Comparison of ENCODE assay signal across 13 cellular contexts in the genomic region with DNA sequence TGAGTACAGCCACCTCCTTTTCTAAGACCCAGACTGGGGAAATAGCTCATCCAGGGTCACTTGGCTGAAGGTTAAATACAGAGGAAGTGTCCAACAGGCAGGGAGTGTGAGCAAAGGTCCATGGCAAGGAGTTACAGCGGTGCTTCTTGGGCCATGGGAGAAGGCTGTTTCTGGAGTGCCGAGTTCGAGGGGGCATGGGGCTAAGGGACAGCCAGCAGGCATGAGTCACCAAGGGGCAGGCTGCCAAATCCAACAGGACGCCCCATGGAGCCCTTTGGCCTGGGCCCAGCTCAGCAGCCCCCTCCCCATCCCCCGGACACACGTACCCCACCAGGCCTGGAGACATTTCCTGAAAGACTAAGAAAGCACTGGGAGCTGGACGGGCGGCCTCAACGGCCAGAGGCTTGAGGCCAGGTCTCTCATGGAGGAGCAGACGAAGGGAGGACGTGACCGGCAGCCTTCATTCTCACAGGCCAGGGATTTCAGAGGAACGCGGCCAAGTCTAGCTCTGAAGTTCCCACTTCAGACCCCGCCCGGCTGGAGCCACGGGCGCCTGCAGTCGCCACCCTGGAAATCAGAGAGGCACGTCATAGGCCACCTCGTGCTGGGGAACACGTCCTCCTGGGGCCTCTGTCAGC.
DNase-seq lines count a peak whose midpoint lies in the region; ATAC-seq, FAIRE-seq and TF ChIP-seq lines count a peak whose summit lies in the region.
"Had no signal": no experiment of that assay in that cellular context is flagged by ENCODE, and none has a peak within 500 bp of the region (broad histone marks: within the 10 kb centered on the region; RNA-seq: fewer than 3 reads in every experiment).

No MANE protein-coding gene starts in this region.

- TF ChIP-seq POLR2A in endothelial cell of umbilical vein (IDR thresholded peaks at IDR 0.05; ENCODE audit: low read depth, low read length), result no peak

- H3K27ac Mint-ChIP-seq in MCF 10A (ENCODE audit: low read depth, unreplicated experiment), result no peak overlapping the region
- H3K27ac Mint-ChIP-seq in naive thymus-derived CD4-positive, alpha-beta T cell, result no peak overlapping the region
- H3K27ac Mint-ChIP-seq: activated CD4-positive, alpha-beta memory T cell treated with anti-CD3 and anti-CD28 coated beads for 36 hours; progenitor cell of endocrine pancreas had no signal

- H3K9me3 ChIP-seq in mammary epithelial cell (replicated peaks; ENCODE audit: insufficient read depth, low read length) (no peaks in the 10 kb centered on the region), endothelial cell of umbilical vein (replicated peaks; ENCODE audit: control insufficient read depth, insufficient read depth, low read length) (no peaks in the 10 kb centered on the region), aorta (ENCODE audit: control insufficient read depth, low read length) (no peaks in the 10 kb centered on the region)
- no peaks in the 10 kb centered on the region for H3K9me3 ChIP-seq in naive thymus-derived CD4-positive, alpha-beta T cell (ENCODE audit: control insufficient read depth in 2 of 3, low read length in 3 of 3)

- H3K36me3 ChIP-seq in mammary epithelial cell (ENCODE audit: insufficient read depth, low read length) (no peaks in the 10 kb centered on the region), endothelial cell of umbilical vein (ENCODE audit: control insufficient read depth in 2 of 2, extremely low read depth in 1 of 2, insufficient read depth in 2 of 2, low read length in 2 of 2) (no peaks in the 10 kb centered on the region), aorta (ENCODE audit: control insufficient read depth in 1 of 2, insufficient read depth in 2 of 2, low read length in 1 of 2) (no peaks in the 10 kb centered on the region)
- no peaks in the 10 kb centered on the region for H3K36me3 ChIP-seq in naive thymus-derived CD4-positive, alpha-beta T cell (ENCODE audit: control insufficient read depth in 2 of 3, insufficient read depth in 3 of 3, low read length in 3 of 3)

- peak; percentile 14 for ATAC-seq in naive thymus-derived CD4-positive, alpha-beta T cell
- ATAC-seq in aorta (ENCODE audit: low FRiP score) (peak; percentile 89), GM18861 (IDR thresholded peaks at IDR 0.05; ENCODE audit: unreplicated experiment) (no peak), HG03565 (IDR thresholded peaks at IDR 0.05; ENCODE audit: unreplicated experiment) (no peak)
- ATAC-seq: left colon had no signal

- TF ChIP-seq CTCF in MCF 10A (IDR thresholded peaks at IDR 0.05; ENCODE audit: unreplicated experiment), result no peak
- no peak for TF ChIP-seq CTCF in mammary epithelial cell (conservative IDR thresholded peaks at IDR 0.05 in 1 of 2, IDR thresholded peaks at IDR 0.05 in 1 of 2; ENCODE audit: extremely low read depth in 1 of 2, insufficient read depth in 1 of 2, low read depth in 1 of 2, low read length in 2 of 2)
- no peak for TF ChIP-seq CTCF in endothelial cell of umbilical vein (IDR thresholded peaks at IDR 0.05; ENCODE audit: extremely low read depth in 1 of 2, insufficient read depth in 1 of 2, low read depth in 1 of 2, low read length in 2 of 2)

- H3K9me3 Mint-ChIP-seq in MCF 10A (ENCODE audit: unreplicated experiment), result no peaks in the 10 kb centered on the region
- peaks cover 0 to 12% (median 0%) of the 10 kb centered on the region in 11 donors for H3K9me3 Mint-ChIP-seq in naive thymus-derived CD4-positive, alpha-beta T cell

- H3K4me1 ChIP-seq in mammary epithelial cell (ENCODE audit: insufficient read depth, low read length) (no peaks in the 10 kb centered on the region), endothelial cell of umbilical vein (ENCODE audit: control insufficient read depth, extremely low read depth, insufficient read depth, low read length) (peaks cover 15% of the 10 kb centered on the region), aorta (ENCODE audit: control insufficient read depth in 1 of 2, insufficient read depth in 2 of 2, low read length in 2 of 2) (no peaks in the 10 kb centered on the region)
- H3K4me1 ChIP-seq in naive thymus-derived CD4-positive, alpha-beta T cell (ENCODE audit: control insufficient read depth in 2 of 2, insufficient read depth in 2 of 2, low read length in 2 of 2), result peaks cover 0 to 3% of the 10 kb centered on the region in 2 donors

- dilution Hi-C loops in mammary epithelial cell (cut with HindIII; ENCODE audit: low sequenced_read_pairs) (no loop called here), endothelial cell of umbilical vein (cut with MboI; ENCODE audit: extremely low pct_ligation_motif_present, low sequenced_read_pairs) (no loop called here)

- no peaks in the 10 kb centered on the region for H3K27me3 ChIP-seq in mammary epithelial cell (ENCODE audit: insufficient read depth, low read length)
- no peaks in the 10 kb centered on the region for H3K27me3 ChIP-seq in endothelial cell of umbilical vein (ENCODE audit: control insufficient read depth in 2 of 2, insufficient read depth in 2 of 2, low read length in 2 of 2)
- no peaks in the 10 kb centered on the region for H3K27me3 ChIP-seq in naive thymus-derived CD4-positive, alpha-beta T cell (ENCODE audit: control insufficient read depth in 2 of 2, insufficient read depth in 2 of 2, low read length in 2 of 2)
- no peaks in the 10 kb centered on the region for H3K27me3 ChIP-seq in aorta (ENCODE audit: control insufficient read depth in 1 of 2, insufficient read depth in 2 of 2, low read length in 1 of 2)

- DNase-seq in MCF 10A (ENCODE audit: unreplicated experiment) (peak; percentile 11), mammary epithelial cell (no peak), endothelial cell of umbilical vein (ENCODE audit: low read depth, low spot score) (peak; percentile 98), aorta (peak; percentile 96 to 97), cerebellar nuclear complex (lab: John Stamatoyannopoulos, UW) (no peak)
- no peak for DNase-seq in naive thymus-derived CD4-positive, alpha-beta T cell
- DNase-seq: activated CD4-positive, alpha-beta memory T cell treated with anti-CD3 and anti-CD28 coated beads for 36 hours; NCI-H526 treated with DMSO at 0.1 percent for 48 hours had no signal

- H3K36me3 Mint-ChIP-seq in MCF 10A (ENCODE audit: insufficient read depth, unreplicated experiment), result peaks cover 9% of the 10 kb centered on the region
- H3K36me3 Mint-ChIP-seq in naive thymus-derived CD4-positive, alpha-beta T cell, result peaks cover 0 to 17% (median 0%) of the 10 kb centered on the region in 5 donors
- H3K36me3 Mint-ChIP-seq: activated CD4-positive, alpha-beta memory T cell treated with anti-CD3 and anti-CD28 coated beads for 36 hours had no signal

- no peak overlapping the region for H3K4me2 ChIP-seq in mammary epithelial cell (ENCODE audit: insufficient read depth, low read depth, low read length)
- peak overlapping the region; percentile 14 for H3K4me2 ChIP-seq in endothelial cell of umbilical vein (ENCODE audit: insufficient read depth, low read length)

- BruUV-seq in MCF 10A (replicated peaks; lab: Mats Ljungman, UMichigan) (no TSS peak), mammary epithelial cell (replicated peaks; lab: Mats Ljungman, UMichigan) (no TSS peak), endothelial cell of umbilical vein (replicated peaks; lab: Mats Ljungman, UMichigan) (no TSS peak)

- in situ Hi-C loops in mammary epithelial cell (cut with MboI; ENCODE audit: low sequenced_read_pairs in 2 of 2), result no loop called here

- H3K4me3 ChIP-seq in mammary epithelial cell (replicated peaks in 1 of 3; ENCODE audit: insufficient read depth in 1 of 3, low read depth in 2 of 3, low read length in 3 of 3) (no peak overlapping the region), endothelial cell of umbilical vein (replicated peaks in 1 of 3; ENCODE audit: insufficient read depth in 1 of 3, low read depth in 1 of 3, low read length in 3 of 3) (no peak overlapping the region), aorta (ENCODE audit: low read length in 2 of 2) (no peak overlapping the region)
- no peak overlapping the region for H3K4me3 ChIP-seq in naive thymus-derived CD4-positive, alpha-beta T cell (ENCODE audit: low read length)

- no peak overlapping the region for H3K4me3 Mint-ChIP-seq in MCF 10A (ENCODE audit: unreplicated experiment)
- no peak overlapping the region for H3K4me3 Mint-ChIP-seq in naive thymus-derived CD4-positive, alpha-beta T cell
- H3K4me3 Mint-ChIP-seq: activated CD4-positive, alpha-beta memory T cell treated with anti-CD3 and anti-CD28 coated beads for 36 hours had no signal

- CTCF ChIA-PET in MCF 10A (lab: Yijun Ruan, JAX), result interaction anchor here (0.6 to 1.0 kb wide), 2 partner anchors 13 to 695 kb away, joined by 3 to 5 read pairs; no protein-coding TSS in a partner anchor
- CTCF ChIA-PET in mammary epithelial cell (lab: Charles Lee; ENCODE audit: low non-redundant PET), result no interaction called here
- CTCF ChIA-PET in endothelial cell of umbilical vein (lab: Charles Lee), result interaction anchor here (0.9 to 2.9 kb wide), 16 partner anchors 7 to 389 kb away, joined by 3 to 15 read pairs (median 4); partner anchors contain the start of gene SMAD7
- CTCF ChIA-PET in naive thymus-derived CD4-positive, alpha-beta T cell (lab: Charles Lee), result no interaction called here

- no peaks in the 10 kb centered on the region for H3K27me3 Mint-ChIP-seq in MCF 10A (ENCODE audit: insufficient read depth, unreplicated experiment)
- no peaks in the 10 kb centered on the region for H3K27me3 Mint-ChIP-seq in naive thymus-derived CD4-positive, alpha-beta T cell
- H3K27me3 Mint-ChIP-seq: activated CD4-positive, alpha-beta memory T cell treated with anti-CD3 and anti-CD28 coated beads for 36 hours had no signal

- H3K9me1 ChIP-seq in endothelial cell of umbilical vein (replicated peaks; ENCODE audit: control insufficient read depth, extremely low read depth, insufficient read depth, low read length), result no peaks in the 10 kb centered on the region

- H3K79me2 ChIP-seq in mammary epithelial cell (ENCODE audit: insufficient read depth, low read length) (no peaks in the 10 kb centered on the region), endothelial cell of umbilical vein (ENCODE audit: control insufficient read depth, insufficient read depth, low read length) (no peaks in the 10 kb centered on the region)

- WGBS in mammary epithelial cell (ENCODE audit: low coverage, missing lambda C conversion rate), result 100% methylated on average over 5 of the region's 22 CpGs
- 2 to 5% methylated on average over 22 of the region's 22 CpGs for WGBS in aorta, 2 donors

- intact Hi-C loops in MCF 10A (cut with micrococcal nuclease), result loop anchor here (2.0 kb wide), 1 partner anchor 56 kb away; no protein-coding TSS in a partner anchor
- intact Hi-C loops in mammary epithelial cell (cut with micrococcal nuclease), result no loop called here
- intact Hi-C loops in endothelial cell of umbilical vein (cut with micrococcal nuclease), result loop anchor here (2.0 kb wide), 1 partner anchor 42 kb away; no protein-coding TSS in a partner anchor
- intact Hi-C loops in naive thymus-derived CD4-positive, alpha-beta T cell (cut with micrococcal nuclease), result no loop called here
- intact Hi-C loops in aorta (cut with DNase I), result loop anchor here in 1 of 2 donors (1.0 kb wide), 2 partner anchors 8 to 17 kb away; no protein-coding TSS in a partner anchor

- H3K4me1 Mint-ChIP-seq in MCF 10A (ENCODE audit: insufficient read depth, unreplicated experiment), result no peaks in the 10 kb centered on the region
- H3K4me1 Mint-ChIP-seq in naive thymus-derived CD4-positive, alpha-beta T cell, result peaks cover 0 to 19% (median 4%) of the 10 kb centered on the region in 7 donors

- peak; percentile 94 for FAIRE-seq in endothelial cell of umbilical vein (lab: Jason Lieb, UNC)
- FAIRE-seq: H54 had no signal

- POLR2A ChIA-PET in MCF 10A (lab: Yijun Ruan, JAX), result interaction anchor here (0.6 kb wide), 1 partner anchor 22 kb away, joined by 3 read pairs; no protein-coding TSS in a partner anchor
- POLR2A ChIA-PET in endothelial cell of umbilical vein (lab: Charles Lee), result no interaction called here
- POLR2A ChIA-PET in naive thymus-derived CD4-positive, alpha-beta T cell (lab: Charles Lee), result no interaction called here

- H3K9ac ChIP-seq in mammary epithelial cell (ENCODE audit: insufficient read depth, low read length) (no peak overlapping the region), endothelial cell of umbilical vein (replicated peaks; ENCODE audit: extremely low read depth, insufficient read depth, low read length) (peak overlapping the region; percentile 23)

- H3K27ac ChIP-seq in mammary epithelial cell (ENCODE audit: insufficient read depth, low read depth, low read length), result no peak overlapping the region
- peak overlapping the region; percentile 62 for H3K27ac ChIP-seq in endothelial cell of umbilical vein (ENCODE audit: insufficient read depth, low read depth, low read length)
- no peak overlapping the region for H3K27ac ChIP-seq in naive thymus-derived CD4-positive, alpha-beta T cell (ENCODE audit: low read depth, low read length)
- peak overlapping the region; percentile 8 to 89 for H3K27ac ChIP-seq in aorta (ENCODE audit: low read depth in 1 of 2, low read length in 2 of 2)

- H4K20me1 ChIP-seq in mammary epithelial cell (ENCODE audit: insufficient read depth, low read length) (no peaks in the 10 kb centered on the region), endothelial cell of umbilical vein (replicated peaks; ENCODE audit: control insufficient read depth, extremely low read depth, insufficient read depth, low read length) (no peaks in the 10 kb centered on the region)

- H2AFZ ChIP-seq in mammary epithelial cell (ENCODE audit: low read depth, low read length) (no peak overlapping the region), endothelial cell of umbilical vein (ENCODE audit: low read depth, low read length) (no peak overlapping the region)

Comparison
In these comparisons a context has a peak if more than half of its experiments do, and no peak if none do; other contexts are left out.
1. DNase-seq: peak in MCF 10A (single experiment), endothelial cell of umbilical vein (single experiment) and aorta (2 of 2); none in mammary epithelial cell (single experiment), naive thymus-derived CD4-positive, alpha-beta T cell (0 of 9) and cerebellar nuclear complex (0 of 2).
2. CTCF ChIA-PET loops: an anchor here in MCF 10A (0.6 to 1.0 kb wide) and endothelial cell of umbilical vein (0.9 to 2.9 kb wide); none called in mammary epithelial cell and naive thymus-derived CD4-positive, alpha-beta T cell.
3. intact Hi-C loops: an anchor here in MCF 10A (2.0 kb wide) and endothelial cell of umbilical vein (2.0 kb wide); none called in mammary epithelial cell and naive thymus-derived CD4-positive, alpha-beta T cell.
4. H3K27ac ChIP-seq: peak in endothelial cell of umbilical vein (single experiment) and aorta (2 of 2); none in mammary epithelial cell (single experiment) and naive thymus-derived CD4-positive, alpha-beta T cell (single experiment).
5. ATAC-seq: peak in naive thymus-derived CD4-positive, alpha-beta T cell (single experiment) and aorta (single experiment); none in GM18861 (single experiment) and HG03565 (single experiment).